Comparison of ENCODE assay signal across 10 cellular contexts in the genomic region with DNA sequence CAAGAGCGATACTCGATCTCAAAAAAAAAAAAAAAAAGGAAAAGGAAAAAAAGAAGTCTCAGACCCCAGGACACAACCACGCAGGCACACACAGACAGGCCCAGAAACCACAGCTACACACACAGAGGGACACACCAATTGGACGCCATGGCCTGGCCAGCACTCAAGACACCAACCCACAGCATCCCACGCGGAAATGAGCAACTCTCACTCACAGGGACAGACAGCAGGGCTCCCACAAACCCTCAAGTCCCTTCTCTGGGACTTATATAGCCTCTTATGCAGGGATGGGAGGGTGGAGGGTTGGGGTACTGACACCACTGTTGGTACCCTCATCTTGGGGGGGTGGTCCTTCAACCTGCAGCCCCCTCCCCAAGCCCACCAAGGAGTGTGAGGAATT. TPM values are rescaled to one million over a fixed set of nuclear protein-coding genes. Genes with fewer than 3 reads are reported as not detected.
DNase-seq lines count a peak whose midpoint lies in the region; ATAC-seq and TF ChIP-seq lines count a peak whose summit lies in the region.
"Had no signal": no experiment of that assay in that cellular context is flagged by ENCODE, and none has a peak within 500 bp of the region (broad histone marks: within the 10 kb centered on the region; RNA-seq: fewer than 3 reads in every experiment).

No MANE protein-coding gene starts in this region.

- POLR2A ChIA-PET in CD4-positive, alpha-beta memory T cell (lab: Charles Lee; ENCODE audit: partially characterized antibody), result no interaction called here

- no peaks in the 10 kb centered on the region for H3K4me1 ChIP-seq in CD4-positive, alpha-beta memory T cell (ENCODE audit: insufficient read depth, low read length)
- no peaks in the 10 kb centered on the region for H3K4me1 ChIP-seq in prostate gland (replicated peaks)

- no peak for DNase-seq in CD4-positive, alpha-beta memory T cell
- DNase-seq in T-helper 17 cell, result no peak
- peak; percentile 41 for DNase-seq in Right ventricle myocardium superior
- DNase-seq in prostate gland (ENCODE audit: low spot score), result no peak
- no peak for DNase-seq in G401 (ENCODE audit: low spot score)
- no peak for DNase-seq in NCI-H2081 treated with DMSO at 0.1 percent for 48 hours (lab: John Stamatoyannopoulos, UW)
- DNase-seq: stimulated activated naive CD4-positive, alpha-beta T cell had no signal

- TF ChIP-seq POLR2A in prostate gland (IDR thresholded peaks at IDR 0.05), result no peak

- H3K27me3 Mint-ChIP-seq in CD4-positive, alpha-beta memory T cell, result peaks cover 46 to 50% of the 10 kb centered on the region in 2 donors
- H3K27me3 Mint-ChIP-seq in T-helper 17 cell, result peaks cover 68% of the 10 kb centered on the region

- H3K4me1 Mint-ChIP-seq in CD4-positive, alpha-beta memory T cell, result peaks cover 5 to 30% (median 21%) of the 10 kb centered on the region in 4 donors
- peaks cover 16% of the 10 kb centered on the region for H3K4me1 Mint-ChIP-seq in T-helper 17 cell

- TF ChIP-seq CTCF in prostate gland (IDR thresholded peaks at IDR 0.05), result no peak

- H3K36me3 Mint-ChIP-seq in CD4-positive, alpha-beta memory T cell, result no peaks in the 10 kb centered on the region
- peaks cover 12% of the 10 kb centered on the region for H3K36me3 Mint-ChIP-seq in T-helper 17 cell (ENCODE audit: low read depth)

- H3K27ac ChIP-seq in CD4-positive, alpha-beta memory T cell (ENCODE audit: low read depth, low read length), result no peak overlapping the region
- H3K27ac ChIP-seq in prostate gland, result peak overlapping the region; percentile 75

- no peak for ATAC-seq in T-helper 17 cell
- ATAC-seq in Right ventricle myocardium superior (ENCODE audit: poor library complexity), result peak; percentile 17
- no peak for ATAC-seq in GM21825 (IDR thresholded peaks at IDR 0.05; ENCODE audit: unreplicated experiment)
- ATAC-seq in GM21619 (IDR thresholded peaks at IDR 0.05; ENCODE audit: unreplicated experiment), result no peak

- CTCF ChIA-PET in CD4-positive, alpha-beta memory T cell (lab: Charles Lee; ENCODE audit: partially characterized antibody), result no interaction called here

- peak overlapping the region in 5 of 8 donors; percentile 39 to 82 (median 41) for H3K4me3 Mint-ChIP-seq in CD4-positive, alpha-beta memory T cell
- H3K4me3 Mint-ChIP-seq in T-helper 17 cell, result peak overlapping the region; percentile 78

- peaks cover 33% of the 10 kb centered on the region for H3K27me3 ChIP-seq in CD4-positive, alpha-beta memory T cell (ENCODE audit: insufficient read depth, low read length)
- H3K27me3 ChIP-seq in prostate gland (replicated peaks; ENCODE audit: insufficient read depth), result no peaks in the 10 kb centered on the region

- peaks cover 0 to 4% (median 0%) of the 10 kb centered on the region in 8 donors for H3K9me3 Mint-ChIP-seq in CD4-positive, alpha-beta memory T cell

- no peaks in the 10 kb centered on the region for H3K9me3 ChIP-seq in CD4-positive, alpha-beta memory T cell (ENCODE audit: control insufficient read depth in 1 of 2, low read length in 2 of 2)
- no peaks in the 10 kb centered on the region for H3K9me3 ChIP-seq in T-helper 17 cell (ENCODE audit: control insufficient read depth, low read length, poor library complexity, severe bottlenecking)
- H3K9me3 ChIP-seq in prostate gland, result no peaks in the 10 kb centered on the region
- H3K9me3 ChIP-seq: mucosa of descending colon had no signal

- 51% methylated on average over 6 of the region's 6 CpGs for WGBS in prostate gland

- H3K4me3 ChIP-seq in CD4-positive, alpha-beta memory T cell (ENCODE audit: low read length in 2 of 2), result no peak overlapping the region
- no peak overlapping the region for H3K4me3 ChIP-seq in prostate gland
- H3K4me3 ChIP-seq: mucosa of descending colon had no signal

- in situ Hi-C loops in G401 (cut with HindIII; ENCODE audit: low sequenced_read_pairs), result no loop called here

- H3K27ac Mint-ChIP-seq in CD4-positive, alpha-beta memory T cell, result no peak overlapping the region
- no peak overlapping the region for H3K27ac Mint-ChIP-seq in T-helper 17 cell

- intact Hi-C loops in CD4-positive, alpha-beta memory T cell (cut with micrococcal nuclease), result no loop called here
- intact Hi-C loops in Right ventricle myocardium superior (cut with DNase I), result no loop called here
- intact Hi-C loops in prostate gland (cut with DNase I), result no loop called here

- H3K36me3 ChIP-seq in CD4-positive, alpha-beta memory T cell (ENCODE audit: insufficient read depth, low read length), result no peaks in the 10 kb centered on the region
- no peaks in the 10 kb centered on the region for H3K36me3 ChIP-seq in prostate gland

RNA-seq across cellular contexts. Expression of gene NOTCH3, which starts 5.9 kb away (rescaled TPM):
- total RNA-seq in CD4-positive, alpha-beta memory T cell, result under 1 TPM; 0.14 to 0.23 TPM
- not detected for polyA plus RNA-seq in CD4-positive, alpha-beta memory T cell
- total RNA-seq in T-helper 17 cell (under 1 TPM; 0.05 to 0.18 TPM), Right ventricle myocardium superior (25.0 TPM), prostate gland (10 to 100 TPM; 31.8 to 48.0 TPM)
- total RNA-seq in G401 (2014; rRNA removed; shearing (Covaris generic)), result 13.5 and 16.4 TPM in 2 replicates

RNA-seq across cellular contexts. Expression of gene EPHX3, which starts 37.3 kb away (rescaled TPM):
- total RNA-seq in CD4-positive, alpha-beta memory T cell, result under 1 TPM in 1 of 2 experiments, not detected in 1; 0.29 TPM
- polyA plus RNA-seq in CD4-positive, alpha-beta memory T cell, result not detected
- total RNA-seq in T-helper 17 cell (not detected), Right ventricle myocardium superior (0.27 TPM), prostate gland (1 to 10 TPM; 1.4 to 1.6 TPM)
- total RNA-seq in G401 (2014; rRNA removed; shearing (Covaris generic)), result not detected in 2 replicates

Comparison
In these comparisons a context has a peak if more than half of its experiments do, and no peak if none do; other contexts are left out.
1. RNA of gene NOTCH3, which starts 5.9 kb away (total RNA-seq): 31.8 to 48.0 TPM in prostate gland, 25.0 TPM in Right ventricle myocardium superior (single experiment) and 13.5 to 16.4 TPM in G401; 0.14 to 0.23 TPM in CD4-positive, alpha-beta memory T cell and 0.05 to 0.18 TPM in T-helper 17 cell; every median in the first group is over 10 times any median in the second.